In genomic region chr20:49890651-49891361, GRCh38 we compare ENCODE assay signal across 15 cellular contexts. TPM values are rescaled to one million over a fixed set of nuclear protein-coding genes. Genes with fewer than 3 reads are reported as not detected.
DNase-seq lines count a peak whose midpoint lies in the region; ATAC-seq and TF ChIP-seq lines count a peak whose summit lies in the region.
"Had no signal": no experiment of that assay in that cellular context is flagged by ENCODE, and none has a peak within 500 bp of the region (broad histone marks: within the 10 kb centered on the region; RNA-seq: fewer than 3 reads in every experiment).

No MANE protein-coding gene starts in this region.

- peak overlapping the region; percentile 83 for H3K27ac Mint-ChIP-seq in neural crest cell (ENCODE audit: unreplicated experiment)
- H3K27ac Mint-ChIP-seq: activated B cell treated with CpG ODN at 0.5 μM for 24 hours had no signal

- H3K4me2 ChIP-seq in BLaER1 treated with 17β-estradiol and CSF1 and Interleukin-3, amounts not matched to agents 10 nM and 100 nM, result peak overlapping the region in 10 of 11 experiments; percentile 45 to 92 (median 80); a peak in 18 of 22 replicates

- no peaks in the 10 kb centered on the region for H3K27me3 Mint-ChIP-seq in neural crest cell (ENCODE audit: low read depth)
- H3K27me3 Mint-ChIP-seq: activated B cell treated with CpG ODN at 0.5 μM for 24 hours had no signal

- no peaks in the 10 kb centered on the region for H3K9me3 ChIP-seq in BLaER1 treated with 17β-estradiol and CSF1 and Interleukin-3, amounts not matched to agents 10 nM and 100 nM (replicated peaks in 1 of 11)
- H3K9me3 ChIP-seq in effector memory CD4-positive, alpha-beta T cell (ENCODE audit: control insufficient read depth, low read length), result no peaks in the 10 kb centered on the region
- H3K9me3 ChIP-seq: adrenal gland had no signal

- no peaks in the 10 kb centered on the region for H3K27me3 ChIP-seq in BLaER1 treated with 17β-estradiol and CSF1 and Interleukin-3, amounts not matched to agents 10 nM and 100 nM
- no peaks in the 10 kb centered on the region for H3K27me3 ChIP-seq in effector memory CD4-positive, alpha-beta T cell (replicated peaks; ENCODE audit: control insufficient read depth, insufficient read depth, low read length, poor library complexity, severe bottlenecking)
- H3K27me3 ChIP-seq: adrenal gland had no signal

- H3K4me3 Mint-ChIP-seq in neural crest cell, result peak overlapping the region; percentile 50
- H3K4me3 Mint-ChIP-seq: activated B cell treated with CpG ODN at 0.5 μM for 24 hours had no signal

- peaks cover 77 to 91% (median 86%) of the 10 kb centered on the region in 10 experiments for H3K4me1 ChIP-seq in BLaER1 treated with 17β-estradiol and CSF1 and Interleukin-3, amounts not matched to agents 10 nM and 100 nM
- no peaks in the 10 kb centered on the region for H3K4me1 ChIP-seq in effector memory CD4-positive, alpha-beta T cell (ENCODE audit: control insufficient read depth, insufficient read depth, low read length, poor library complexity, severe bottlenecking)

- in situ Hi-C loops in G401 (cut with HindIII; ENCODE audit: low sequenced_read_pairs), result no loop called here

- peak; percentile 16 for ATAC-seq in esophagus mucosa
- ATAC-seq: left lobe of liver had no signal

- H3K27ac ChIP-seq in BLaER1 treated with 17β-estradiol and CSF1 and Interleukin-3, amounts not matched to agents 10 nM and 100 nM, result peak overlapping the region in 9 of 11 experiments; percentile 1 to 88 (median 79); a peak in 16 of 22 replicates
- H3K27ac ChIP-seq in effector memory CD4-positive, alpha-beta T cell (ENCODE audit: insufficient read depth, low read length, poor library complexity, severe bottlenecking), result no peak overlapping the region
- H3K27ac ChIP-seq: adrenal gland had no signal

- H3K36me3 Mint-ChIP-seq in neural crest cell (ENCODE audit: low read depth), result peaks cover 4% of the 10 kb centered on the region

- peak overlapping the region in 7 of 11 experiments; percentile 5 to 81 (median 63); a peak in 10 of 22 replicates for H3K9ac ChIP-seq in BLaER1 treated with 17β-estradiol and CSF1 and Interleukin-3, amounts not matched to agents 10 nM and 100 nM

- peaks cover 0 to 7% (median 0%) of the 10 kb centered on the region in 11 experiments; a peak in 4 of 22 replicates for H3K36me3 ChIP-seq in BLaER1 treated with 17β-estradiol and CSF1 and Interleukin-3, amounts not matched to agents 10 nM and 100 nM
- H3K36me3 ChIP-seq in effector memory CD4-positive, alpha-beta T cell (ENCODE audit: control insufficient read depth, insufficient read depth, low read length), result peaks cover 25% of the 10 kb centered on the region

- DNase-seq in NCI-H2227 treated with DMSO at 0.1 percent for 48 hours (lab: John Stamatoyannopoulos, UW) (peak; percentile 28), neural crest cell (ENCODE audit: low read depth, low spot score) (no peak), G401 (ENCODE audit: low spot score) (no peak), UCSD-AML1 (lab: John Stamatoyannopoulos, UW; ENCODE audit: unreplicated experiment) (no peak), SHP77 (lab: John Stamatoyannopoulos, UW) (no peak)
- DNase-seq in effector memory CD4-positive, alpha-beta T cell, result no peak
- DNase-seq: activated B cell treated with CpG ODN at 0.5 μM for 24 hours; activated CD8-positive, alpha-beta memory T cell treated with anti-CD3 and anti-CD28 coated beads, Interleukin-2, amount 50 U/mL, for 48 hours; DND-41; NCI-H526 treated with DMSO at 0.1 percent for 48 hours; stimulated activated CD4-positive, alpha-beta T cell treated with anti-CD3 and anti-CD28 coated beads, Interleukin-2, amount 100 ng/mL, for 24 hours had no signal

- H4K20me1 ChIP-seq in BLaER1 treated with 17β-estradiol and CSF1 and Interleukin-3, amounts not matched to agents 10 nM and 100 nM, result peaks cover 0 to 21% (median 0%) of the 10 kb centered on the region in 11 experiments; a peak in 5 of 22 replicates

- no peaks in the 10 kb centered on the region for H3K9me3 Mint-ChIP-seq in neural crest cell
- H3K9me3 Mint-ChIP-seq: activated B cell treated with CpG ODN at 0.5 μM for 24 hours had no signal

- peaks cover 74% of the 10 kb centered on the region for H3K4me1 Mint-ChIP-seq in neural crest cell

- H3K4me3 ChIP-seq in BLaER1 treated with 17β-estradiol and CSF1 and Interleukin-3, amounts not matched to agents 10 nM and 100 nM, result no peak overlapping the region
- no peak overlapping the region for H3K4me3 ChIP-seq in effector memory CD4-positive, alpha-beta T cell (ENCODE audit: insufficient read depth, low read depth, low read length, poor library complexity, severe bottlenecking)
- H3K4me3 ChIP-seq: adrenal gland had no signal

- TF ChIP-seq CTCF in neural crest cell (conservative IDR thresholded peaks at IDR 0.05), result no peak

RNA-seq across cellular contexts. Expression of gene SPATA2, which starts 24.5 kb away (rescaled TPM):
- 4.1 TPM for total RNA-seq in esophagus mucosa
- 10.3 and 10.5 TPM in 2 replicates for total RNA-seq in neural crest cell
- total RNA-seq in G401 (2014; rRNA removed; shearing (Covaris generic)), result 0.80 and 1.6 TPM in 2 replicates

RNA-seq across cellular contexts. Expression of gene RNF114, which starts 45.4 kb away (rescaled TPM):
- total RNA-seq in esophagus mucosa (36.1 TPM), neural crest cell (53.0 and 59.0 TPM in 2 replicates)
- 75.1 and 79.8 TPM in 2 replicates for total RNA-seq in G401 (2014; rRNA removed; shearing (Covaris generic))
